Comparison of ENCODE assay signal across 14 cellular contexts in genomic region chr12:119528241-119528640, GRCh38.
DNase-seq lines count a peak whose midpoint lies in the region; TF ChIP-seq lines count a peak whose summit lies in the region.
"Had no signal": no experiment of that assay in that cellular context is flagged by ENCODE, and none has a peak within 500 bp of the region (broad histone marks: within the 10 kb centered on the region; RNA-seq: fewer than 3 reads in every experiment).

No MANE protein-coding gene starts in this region.

- TF ChIP-seq CTCF in NB4 (IDR thresholded peaks at IDR 0.05; ENCODE audit: low read depth, low read length), result no peak
- TF ChIP-seq CTCF in choroid plexus epithelial cell (conservative IDR thresholded peaks at IDR 0.05; ENCODE audit: low read depth, low read length), result no peak

- H3K27me3 ChIP-seq in H7 (ENCODE audit: control insufficient read depth, insufficient read depth, low read length), result no peaks in the 10 kb centered on the region; the same call in 1 of the 2 replicates
- H3K27me3 ChIP-seq: SJCRH30 had no signal

- no peak overlapping the region for H3K4me3 ChIP-seq in H7 (ENCODE audit: insufficient read depth, low read depth, low read length)
- H3K4me3 ChIP-seq in NB4 (ENCODE audit: low read depth, low read length), result no peak overlapping the region
- no peak overlapping the region for H3K4me3 ChIP-seq in choroid plexus epithelial cell (ENCODE audit: low read depth, low read length)
- H3K4me3 ChIP-seq: gastroesophageal sphincter, SJCRH30 had no signal

- DNase-seq in H7 (peak; percentile 41), NB4 (ENCODE audit: low read depth) (peak; percentile 50), choroid plexus epithelial cell (ENCODE audit: low read depth) (peak; percentile 27), lung microvascular endothelial cell (ENCODE audit: low read depth in 2 of 2) (peak; percentile 38 to 58), NAMALWA (ENCODE audit: low spot score) (no peak), DMS114 treated with DMSO at 0.1 percent for 48 hours (lab: John Stamatoyannopoulos, UW; ENCODE audit: unreplicated experiment) (no peak), SK-N-DZ (ENCODE audit: low spot score) (no peak)
- DNase-seq: activated B cell treated with CpG ODN at 0.5 μM for 24 hours; DMS153; effector memory CD8-positive, alpha-beta T cell; NCI-H1694 treated with DMSO at 0.1 percent for 48 hours; NCI-H774 had no signal

- H3K36me3 ChIP-seq in H7 (replicated peaks; ENCODE audit: control insufficient read depth, insufficient read depth, low read length), result no peaks in the 10 kb centered on the region
- H3K36me3 ChIP-seq: gastroesophageal sphincter, SJCRH30 had no signal

- TF ChIP-seq POLR2A in NB4 (IDR thresholded peaks at IDR 0.05; ENCODE audit: extremely low read depth, insufficient read length), result no peak

Comparison
In these comparisons a context has a peak if more than half of its experiments do, and no peak if none do; other contexts are left out.
1. DNase-seq: peak in H7 (single experiment), NB4 (single experiment), choroid plexus epithelial cell (single experiment) and lung microvascular endothelial cell (2 of 2); none in NAMALWA (single experiment), DMS114 treated with DMSO at 0.1 percent for 48 hours (single experiment) and SK-N-DZ (single experiment).